Comparison of ENCODE assay signal across 1 cellular context in the genomic region with DNA sequence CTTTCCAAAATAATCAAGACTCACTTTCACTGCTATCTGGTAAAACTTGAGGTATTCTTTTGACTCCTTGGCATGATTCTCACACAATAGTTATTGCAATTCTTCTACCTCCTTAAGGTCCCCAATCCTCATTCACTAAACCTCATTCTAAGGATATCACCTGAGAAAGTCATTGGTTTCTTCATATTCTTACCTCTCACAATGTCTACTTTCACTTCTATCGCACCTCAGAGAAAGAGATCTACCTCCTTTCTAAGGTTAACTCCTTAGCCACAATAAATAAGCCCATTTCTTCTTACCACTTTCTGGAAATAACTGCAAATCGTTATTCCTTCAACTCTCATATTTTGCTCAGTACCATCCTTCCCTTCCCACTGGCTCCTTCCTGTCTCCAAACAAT.
TF ChIP-seq lines count a peak whose summit lies in the region.

No MANE protein-coding gene starts in this region.

TF ChIP-seq in K562, 482 proteins besides CTCF, POLR2A, EP300 and RAD21:
- TF ChIP-seq MEF2A (IDR thresholded peaks at IDR 0.05; ENCODE audit: control insufficient read depth, low read depth, low read length) (no peak), U2AF2 (optimal IDR thresholded peaks at IDR 0.05; ENCODE audit: low read depth, low read length) (no peak), ZNF347 (CRISPR knock-in tag; IDR thresholded peaks at IDR 0.05; ENCODE audit: low read depth) (no peak), BHLHE40 (IDR thresholded peaks at IDR 0.05; ENCODE audit: low read length) (no peak), YY1 (IDR thresholded peaks at IDR 0.05; ENCODE audit: borderline replicate concordance in 1 of 3, control insufficient read depth in 1 of 3, extremely low read depth in 1 of 3, insufficient read depth in 3 of 3, insufficient read length in 1 of 3, insufficient replicate concordance in 2 of 3, low read depth in 1 of 3, low read length in 2 of 3) (no peak), CHD1 (IDR thresholded peaks at IDR 0.05; ENCODE audit: low read length) (no peak), RFX5 (IDR thresholded peaks at IDR 0.05; ENCODE audit: low read depth, low read length) (no peak), MED1 (CRISPR knock-in tag; IDR thresholded peaks at IDR 0.05; ENCODE audit: borderline replicate concordance) (no peak), MYC (IDR thresholded peaks at IDR 0.05; ENCODE audit: low read depth, low read length) (no peak), MYC (CRISPR knock-in tag; IDR thresholded peaks at IDR 0.05; ENCODE audit: borderline replicate concordance, low read depth) (no peak), ZNF3 (CRISPR knock-in tag; IDR thresholded peaks at IDR 0.05) (no peak), ZNF184 (CRISPR knock-in tag; IDR thresholded peaks at IDR 0.05) (no peak), NR3C1 (CRISPR knock-in tag; IDR thresholded peaks at IDR 0.05) (no peak), ZKSCAN8 (CRISPR knock-in tag; IDR thresholded peaks at IDR 0.05) (no peak), CEBPG (CRISPR knock-in tag; IDR thresholded peaks at IDR 0.05) (no peak), CEBPG (tag; conservative IDR thresholded peaks at IDR 0.05 in 1 of 2, IDR thresholded peaks at IDR 0.05 in 1 of 2) (no peak), FOSL1 (tag; conservative IDR thresholded peaks at IDR 0.05) (no peak)
- TF ChIP-seq, protein P1, sequence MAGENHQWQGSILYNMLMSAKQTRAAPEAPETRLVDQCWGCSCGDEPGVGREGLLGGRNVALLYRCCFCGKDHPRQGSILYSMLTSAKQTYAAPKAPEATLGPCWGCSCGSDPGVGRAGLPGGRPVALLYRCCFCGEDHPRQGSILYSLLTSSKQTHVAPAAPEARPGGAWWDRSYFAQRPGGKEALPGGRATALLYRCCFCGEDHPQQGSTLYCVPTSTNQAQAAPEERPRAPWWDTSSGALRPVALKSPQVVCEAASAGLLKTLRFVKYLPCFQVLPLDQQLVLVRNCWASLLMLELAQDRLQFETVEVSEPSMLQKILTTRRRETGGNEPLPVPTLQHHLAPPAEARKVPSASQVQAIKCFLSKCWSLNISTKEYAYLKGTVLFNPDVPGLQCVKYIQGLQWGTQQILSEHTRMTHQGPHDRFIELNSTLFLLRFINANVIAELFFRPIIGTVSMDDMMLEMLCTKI (IDR thresholded peaks at IDR 0.05; ENCODE audit: partially characterized antibody) = no peak
- TF ChIP-seq, protein P2, sequence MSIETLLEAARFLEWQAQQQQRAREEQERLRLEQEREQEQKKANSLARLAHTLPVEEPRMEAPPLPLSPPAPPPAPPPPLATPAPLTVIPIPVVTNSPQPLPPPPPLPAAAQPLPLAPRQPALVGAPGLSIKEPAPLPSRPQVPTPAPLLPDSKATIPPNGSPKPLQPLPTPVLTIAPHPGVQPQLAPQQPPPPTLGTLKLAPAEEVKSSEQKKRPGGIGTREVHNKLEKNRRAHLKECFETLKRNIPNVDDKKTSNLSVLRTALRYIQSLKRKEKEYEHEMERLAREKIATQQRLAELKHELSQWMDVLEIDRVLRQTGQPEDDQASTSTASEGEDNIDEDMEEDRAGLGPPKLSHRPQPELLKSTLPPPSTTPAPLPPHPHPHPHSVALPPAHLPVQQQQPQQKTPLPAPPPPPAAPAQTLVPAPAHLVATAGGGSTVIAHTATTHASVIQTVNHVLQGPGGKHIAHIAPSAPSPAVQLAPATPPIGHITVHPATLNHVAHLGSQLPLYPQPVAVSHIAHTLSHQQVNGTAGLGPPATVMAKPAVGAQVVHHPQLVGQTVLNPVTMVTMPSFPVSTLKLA (conservative IDR thresholded peaks at IDR 0.05) = no peak
